Comparison of ENCODE assay signal across 15 cellular contexts in the genomic region with DNA sequence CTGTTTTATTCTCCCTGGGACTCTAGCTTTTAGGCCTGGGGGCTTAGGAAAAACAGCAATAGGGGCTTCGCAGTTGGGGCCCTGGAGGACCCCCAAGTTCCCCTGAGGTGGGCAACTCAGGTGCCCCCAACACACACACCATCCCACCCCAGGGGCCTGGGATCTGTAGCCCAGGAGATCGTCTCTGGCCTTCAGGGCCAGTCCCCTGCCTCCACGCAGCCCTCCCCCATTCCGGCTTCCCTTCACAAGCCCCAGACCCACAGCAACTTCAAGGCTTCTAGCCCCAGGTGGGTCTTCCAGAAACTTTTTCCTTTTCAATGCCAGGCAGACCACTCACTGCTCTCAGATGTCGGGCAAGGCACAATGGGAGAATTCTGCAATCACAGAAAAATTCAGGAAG.
"Had no signal": no experiment of that assay in that cellular context is flagged by ENCODE, and none has a peak within 500 bp of the region (broad histone marks: within the 10 kb centered on the region; RNA-seq: fewer than 3 reads in every experiment).

No MANE protein-coding gene starts in this region.

- H3K27me3 ChIP-seq: body of pancreas had no signal

- H3K4me1 Mint-ChIP-seq: stimulated activated naive B cell treated with anti-CD40 and anti-IgM and Interleukin-4, amounts not matched to agents 10 μg/mL and 1 μg/mL and 100 μg/mL, for 72 hours had no signal

- H3K27ac ChIP-seq: body of pancreas, pancreas, tibial artery had no signal

- H3K4me3 Mint-ChIP-seq: stimulated activated naive B cell treated with anti-CD40 and anti-IgM and Interleukin-4, amounts not matched to agents 10 μg/mL and 1 μg/mL and 100 μg/mL, for 72 hours; T-helper 2 cell treated with Interferon-gamma antibody and Interleukin-4, amounts not matched to agents 5 μg/mL and 100 μg/mL, for 36 hours had no signal

- H3K36me3 Mint-ChIP-seq: activated naive CD4-positive, alpha-beta T cell treated with anti-CD3 and anti-CD28 coated beads, Interleukin-2, amount 50 U/mL, for 72 hours; stimulated activated naive B cell treated with anti-CD40 and anti-IgM and Interleukin-4, amounts not matched to agents 10 μg/mL and 1 μg/mL and 100 μg/mL, for 72 hours had no signal

- DNase-seq: activated CD4-positive, alpha-beta T cell treated with anti-CD3 and anti-CD28 coated beads, Interleukin-2, amount 50 U/mL, for 1 hour; activated CD8-positive, alpha-beta memory T cell treated with anti-CD3 and anti-CD28 coated beads for 24 hours; amygdala; central memory CD4-positive, alpha-beta T cell; hippocampal formation; stimulated activated CD4-positive, alpha-beta T cell treated with anti-CD3 and anti-CD28 coated beads, Interleukin-4, amount 100 ng/mL, for 1 hour; stimulated activated naive B cell treated with anti-CD40 and anti-IgM and Interleukin-4, amounts not matched to agents 10 μg/mL and 1 μg/mL and 100 μg/mL, for 72 hours had no signal

- H3K4me3 ChIP-seq: body of pancreas, coronary artery, pancreas, tibial artery had no signal

- ATAC-seq: activated naive CD4-positive, alpha-beta T cell treated with anti-CD3 and anti-CD28 coated beads, Interleukin-2, amount 50 U/mL, for 72 hours; body of pancreas; pancreas; stimulated activated naive B cell treated with anti-CD40 and anti-IgM and Interleukin-4, amounts not matched to agents 10 μg/mL and 1 μg/mL and 100 μg/mL, for 72 hours had no signal

- H3K36me3 ChIP-seq: esophagus muscularis mucosa, pancreas, tibial artery had no signal

- H3K4me1 ChIP-seq: body of pancreas, esophagus muscularis mucosa, pancreas, tibial artery had no signal

- H3K9me3 ChIP-seq: body of pancreas, esophagus muscularis mucosa, pancreas, tibial artery had no signal

- H3K27ac Mint-ChIP-seq: activated naive CD4-positive, alpha-beta T cell treated with anti-CD3 and anti-CD28 coated beads, Interleukin-2, amount 50 U/mL, for 72 hours; activated T-helper 2 cell treated with anti-CD3 and anti-CD28 coated beads, Interferon-gamma antibody, Interleukin-2, Interleukin-4, amounts not matched to agents 10 μg/mL and 5 μg/mL and 100 μg/mL, durations not matched to agents 14 hours and 24 hours and 36 hours; stimulated activated naive B cell treated with anti-CD40 and anti-IgM and Interleukin-4, amounts not matched to agents 10 μg/mL and 1 μg/mL and 100 μg/mL, for 72 hours; T-helper 2 cell treated with Interferon-gamma antibody and Interleukin-4, amounts not matched to agents 5 μg/mL and 100 μg/mL, for 36 hours had no signal

- H3K9me3 Mint-ChIP-seq: activated naive CD4-positive, alpha-beta T cell treated with anti-CD3 and anti-CD28 coated beads, Interleukin-2, amount 50 U/mL, for 72 hours; activated T-helper 2 cell treated with anti-CD3 and anti-CD28 coated beads, Interferon-gamma antibody, Interleukin-2, Interleukin-4, amounts not matched to agents 10 μg/mL and 5 μg/mL and 100 μg/mL, durations not matched to agents 14 hours and 24 hours and 36 hours; T-helper 2 cell treated with Interferon-gamma antibody and Interleukin-4, amounts not matched to agents 5 μg/mL and 100 μg/mL, for 36 hours had no signal
